In the genomic region with DNA sequence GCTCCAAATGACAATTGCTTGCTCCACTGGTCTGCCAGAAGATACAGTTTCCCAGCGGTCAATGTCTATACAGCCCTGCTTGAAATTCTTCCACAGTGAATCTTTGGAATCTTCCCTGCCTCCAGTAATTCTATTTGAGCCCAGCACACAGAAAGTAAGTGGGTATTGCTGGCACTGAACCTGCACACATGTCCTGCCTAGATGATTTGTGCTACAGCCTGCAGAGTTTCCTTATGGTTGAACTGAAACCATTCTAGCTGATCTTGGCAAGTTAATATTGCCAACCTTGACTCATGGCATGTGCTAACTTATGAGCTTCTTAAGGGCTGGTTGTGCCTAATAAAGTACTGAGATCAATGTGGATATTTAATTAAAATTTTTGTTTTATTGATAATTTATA, we compare ENCODE assay signal across 18 cellular contexts.
A peak's percentile ranks its signal among the peaks of the same experiment; 100 is the strongest.
DNase-seq lines count a peak whose midpoint lies in the region; ATAC-seq lines count a peak whose summit lies in the region.
"Had no signal": no experiment of that assay in that cellular context is flagged by ENCODE, and none has a peak within 500 bp of the region (broad histone marks: within the 10 kb centered on the region; RNA-seq: fewer than 3 reads in every experiment).

No MANE protein-coding gene starts in this region.

- intact Hi-C loops in sciatic nerve (cut with DNase I): no loop called here

- in situ Hi-C loops in G401 (cut with HindIII; ENCODE audit: low sequenced_read_pairs): no loop called here

- DNase-seq in G401 (ENCODE audit: low spot score) (peak; percentile 75), NCI-H446 (lab: John Stamatoyannopoulos, UW) (peak; percentile 29 to 77), cerebellar cortex (ENCODE audit: low spot score) (peak; percentile 69), sciatic nerve (ENCODE audit: low spot score) (no peak), NCI-H345 (lab: John Stamatoyannopoulos, UW) (no peak)
- DNase-seq in activated CD4-positive, alpha-beta T cell treated with anti-CD3 and anti-CD28 coated beads for 48 hours: no peak
- DNase-seq: 8988T; ACHN; C1 segment of cervical spinal cord; Calu3; CD4-positive, alpha-beta memory T cell; COR-L47; DMS53; DMS79 treated with DMSO at 0.1 percent for 48 hours; GM23248; H9 had no signal

- ATAC-seq in sciatic nerve: no peak
- ATAC-seq: A549, HCT116 had no signal

Comparison
In these comparisons a context has a peak if more than half of its experiments do, and no peak if none do; other contexts are left out.
1. DNase-seq: peak in G401 (single experiment), NCI-H446 (2 of 2) and cerebellar cortex (single experiment); none in sciatic nerve (single experiment), NCI-H345 (single experiment) and activated CD4-positive, alpha-beta T cell treated with anti-CD3 and anti-CD28 coated beads for 48 hours (single experiment).